ENCODE assay signal across 8 cellular contexts in the genomic region with DNA sequence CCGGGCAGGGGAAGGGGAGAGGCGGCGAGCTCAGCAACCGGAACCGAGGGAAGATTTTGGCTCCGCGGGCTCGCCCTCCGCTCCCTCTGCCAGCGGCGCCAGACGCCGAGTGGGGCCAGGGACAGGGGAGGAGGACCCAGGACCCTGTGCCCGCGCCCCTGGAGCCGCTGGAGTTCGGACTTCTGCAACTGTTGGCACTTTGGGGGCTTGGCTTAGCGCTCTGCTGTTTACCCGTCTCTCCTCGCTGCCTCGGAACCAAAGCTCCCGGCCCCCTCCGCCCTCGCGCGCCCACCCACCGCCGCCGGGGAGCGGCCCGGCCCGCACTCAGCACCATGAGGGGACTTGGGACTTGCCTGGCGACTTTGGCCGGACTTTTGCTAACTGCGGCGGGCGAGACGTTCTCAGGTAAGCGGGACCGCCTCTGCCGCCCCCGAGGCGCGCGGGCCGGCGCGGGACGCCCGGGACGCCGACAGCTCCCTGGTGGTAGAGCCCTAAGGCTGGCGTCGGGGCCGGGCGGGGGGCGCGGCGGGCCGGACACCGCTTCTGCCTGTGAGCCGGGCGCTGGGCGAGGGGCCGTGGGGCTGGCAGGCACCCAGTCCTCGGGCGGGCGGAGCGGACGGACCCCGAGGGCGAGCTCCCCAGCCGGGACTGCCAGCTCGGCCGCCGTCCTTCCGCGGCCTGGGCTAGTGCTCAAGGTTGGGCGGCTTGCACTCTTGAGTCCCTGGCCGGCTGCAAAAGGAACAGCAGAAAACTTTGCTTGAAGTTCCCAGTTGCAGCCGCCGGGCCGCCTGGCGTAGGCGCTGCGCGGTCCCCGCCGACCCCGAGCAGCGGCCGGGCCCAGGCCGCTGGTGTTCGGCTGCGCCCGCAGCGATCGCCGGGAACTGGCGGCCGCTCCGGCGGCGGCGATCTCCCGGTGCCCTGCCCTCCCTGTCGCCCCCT. TPM values are rescaled to one million over a fixed set of nuclear protein-coding genes. Genes with fewer than 3 reads are reported as not detected.
A peak's percentile ranks its signal among the peaks of the same experiment; 100 is the strongest.
DNase-seq lines count a peak whose midpoint lies in the region; ATAC-seq, FAIRE-seq and TF ChIP-seq lines count a peak whose summit lies in the region.

No MANE protein-coding gene starts in this region.

- no peaks in the 10 kb centered on the region for H3K27me3 ChIP-seq in BJ (ENCODE audit: control insufficient read depth, insufficient read depth, low read length)
- H3K27me3 ChIP-seq in layer of hippocampus (ENCODE audit: control insufficient read depth, insufficient read depth, low read length), result no peaks in the 10 kb centered on the region

- CTCF ChIA-PET in BJ (lab: Yijun Ruan, JAX), result interaction anchor here (0.5 to 2.6 kb wide), 46 partner anchors 9 to 827 kb away, joined by 3 to 19 read pairs (median 4); no protein-coding TSS in a partner anchor

- FAIRE-seq in GM19239 (lab: Jason Lieb, UNC), result no peak
- FAIRE-seq in RCC 7860 (lab: Jason Lieb, UNC), result no peak

- ATAC-seq in stimulated activated naive CD8-positive, alpha-beta T cell treated with anti-CD3 and anti-CD28 coated beads, Interleukin-15, Interleukin-2, amounts not matched to agents 100 U/mL and 50 U/mL, for 24 hours, result no peak
- ATAC-seq in GM21360 (IDR thresholded peaks at IDR 0.05; ENCODE audit: unreplicated experiment) (no peak), GM18868 (IDR thresholded peaks at IDR 0.05; ENCODE audit: unreplicated experiment) (no peak)

- peak; percentile 12; the same call in 1 of the 2 replicates for TF ChIP-seq CTCF in BJ (IDR thresholded peaks at IDR 0.05; ENCODE audit: insufficient read depth, low read depth, low read length)

- POLR2A ChIA-PET in BJ (lab: Charles Lee), result interaction anchor here (0.6 to 0.7 kb wide), 3 partner anchors 49 to 159 kb away, joined by 3 to 5 read pairs (median 4); no protein-coding TSS in a partner anchor

- peak overlapping the region; percentile 73 for H3K27ac ChIP-seq in layer of hippocampus (ENCODE audit: low read depth, low read length)

- DNase-seq in BJ (ENCODE audit: low read depth), result no peak
- peak; percentile 15 for DNase-seq in GM19239 (ENCODE audit: insufficient read length, low spot score)
- DNase-seq in RCC 7860 (ENCODE audit: low spot score), result peak; percentile 9
- peak; percentile 11 to 65 for DNase-seq in dermis microvascular lymphatic vessel endothelial cell (ENCODE audit: low read depth in 2 of 2)
- DNase-seq in stimulated activated naive CD8-positive, alpha-beta T cell treated with anti-CD3 and anti-CD28 coated beads, Interleukin-15, Interleukin-2, amounts not matched to agents 100 U/mL and 50 U/mL, for 24 hours, result peak; percentile 7

- H3K4me3 ChIP-seq in BJ (ENCODE audit: low read depth, low read length), result peak overlapping the region; percentile 91

- H3K36me3 ChIP-seq in BJ (ENCODE audit: control insufficient read depth, insufficient read depth, low read length), result no peaks in the 10 kb centered on the region

RNA-seq across cellular contexts. Expression of gene PTPRM, which starts 0.6 kb away (rescaled TPM):
- polyA plus RNA-seq in BJ (2011; rRNA removed), result 149 TPM in 2 replicates
- 64.4 and 74.7 TPM in 2 replicates for polyA minus RNA-seq in BJ (2011; rRNA and poly(A)+ RNA removed)
- total RNA-seq in dermis microvascular lymphatic vessel endothelial cell, result 32.3 and 55.8 TPM in 2 replicates
